Comparison of ENCODE assay signal across 1 cellular context in the genomic region with DNA sequence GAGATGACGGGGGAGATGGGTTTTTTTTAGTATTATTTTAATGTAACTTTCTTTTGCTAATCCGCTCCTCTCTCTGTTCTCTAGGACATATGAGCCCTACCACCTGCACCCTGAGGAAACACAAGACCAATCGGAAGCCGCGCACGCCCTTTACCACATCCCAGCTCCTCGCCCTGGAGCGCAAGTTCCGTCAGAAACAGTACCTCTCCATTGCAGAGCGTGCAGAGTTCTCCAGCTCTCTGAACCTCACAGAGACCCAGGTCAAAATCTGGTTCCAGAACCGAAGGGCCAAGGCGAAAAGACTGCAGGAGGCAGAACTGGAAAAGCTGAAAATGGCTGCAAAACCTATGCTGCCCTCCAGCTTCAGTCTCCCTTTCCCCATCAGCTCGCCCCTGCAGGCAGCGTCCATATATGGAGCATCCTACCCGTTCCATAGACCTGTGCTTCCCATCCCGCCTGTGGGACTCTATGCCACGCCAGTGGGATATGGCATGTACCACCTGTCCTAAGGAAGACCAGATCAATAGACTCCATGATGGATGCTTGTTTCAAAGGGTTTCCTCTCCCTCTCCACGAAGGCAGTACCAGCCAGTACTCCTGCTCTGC.
A peak's percentile ranks its signal among the peaks of the same experiment; 100 is the strongest.
TF ChIP-seq lines count a peak whose summit lies in the region.

No MANE protein-coding gene starts in this region.

TF ChIP-seq in GM23338, 12 proteins besides CTCF, POLR2A, EP300 and RAD21 (continued from another document):
- TF ChIP-seq ZNF462 (CRISPR knock-in tag; IDR thresholded peaks at IDR 0.05): no peak
- peak; percentile 76 for TF ChIP-seq EZH2phosphoT487 (IDR thresholded peaks at IDR 0.05; ENCODE audit: unreplicated experiment)
- TF ChIP-seq ZNF331 (CRISPR knock-in tag; IDR thresholded peaks at IDR 0.05; ENCODE audit: low read depth): no peak
- peak; percentile 46 for TF ChIP-seq EZH2 (IDR thresholded peaks at IDR 0.05; ENCODE audit: low read depth, unreplicated experiment)
- no peak for TF ChIP-seq POLR2AphosphoS5 (IDR thresholded peaks at IDR 0.05; ENCODE audit: low read depth)
- TF ChIP-seq, protein P1, sequence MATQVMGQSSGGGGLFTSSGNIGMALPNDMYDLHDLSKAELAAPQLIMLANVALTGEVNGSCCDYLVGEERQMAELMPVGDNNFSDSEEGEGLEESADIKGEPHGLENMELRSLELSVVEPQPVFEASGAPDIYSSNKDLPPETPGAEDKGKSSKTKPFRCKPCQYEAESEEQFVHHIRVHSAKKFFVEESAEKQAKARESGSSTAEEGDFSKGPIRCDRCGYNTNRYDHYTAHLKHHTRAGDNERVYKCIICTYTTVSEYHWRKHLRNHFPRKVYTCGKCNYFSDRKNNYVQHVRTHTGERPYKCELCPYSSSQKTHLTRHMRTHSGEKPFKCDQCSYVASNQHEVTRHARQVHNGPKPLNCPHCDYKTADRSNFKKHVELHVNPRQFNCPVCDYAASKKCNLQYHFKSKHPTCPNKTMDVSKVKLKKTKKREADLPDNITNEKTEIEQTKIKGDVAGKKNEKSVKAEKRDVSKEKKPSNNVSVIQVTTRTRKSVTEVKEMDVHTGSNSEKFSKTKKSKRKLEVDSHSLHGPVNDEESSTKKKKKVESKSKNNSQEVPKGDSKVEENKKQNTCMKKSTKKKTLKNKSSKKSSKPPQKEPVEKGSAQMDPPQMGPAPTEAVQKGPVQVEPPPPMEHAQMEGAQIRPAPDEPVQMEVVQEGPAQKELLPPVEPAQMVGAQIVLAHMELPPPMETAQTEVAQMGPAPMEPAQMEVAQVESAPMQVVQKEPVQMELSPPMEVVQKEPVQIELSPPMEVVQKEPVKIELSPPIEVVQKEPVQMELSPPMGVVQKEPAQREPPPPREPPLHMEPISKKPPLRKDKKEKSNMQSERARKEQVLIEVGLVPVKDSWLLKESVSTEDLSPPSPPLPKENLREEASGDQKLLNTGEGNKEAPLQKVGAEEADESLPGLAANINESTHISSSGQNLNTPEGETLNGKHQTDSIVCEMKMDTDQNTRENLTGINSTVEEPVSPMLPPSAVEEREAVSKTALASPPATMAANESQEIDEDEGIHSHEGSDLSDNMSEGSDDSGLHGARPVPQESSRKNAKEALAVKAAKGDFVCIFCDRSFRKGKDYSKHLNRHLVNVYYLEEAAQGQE (IDR thresholded peaks at IDR 0.05; ENCODE audit: unreplicated experiment): no peak
- no peak for TF ChIP-seq JUNB (IDR thresholded peaks at IDR 0.05; ENCODE audit: unreplicated experiment)
